ENCODE assay signal across 16 cellular contexts in the genomic region with DNA sequence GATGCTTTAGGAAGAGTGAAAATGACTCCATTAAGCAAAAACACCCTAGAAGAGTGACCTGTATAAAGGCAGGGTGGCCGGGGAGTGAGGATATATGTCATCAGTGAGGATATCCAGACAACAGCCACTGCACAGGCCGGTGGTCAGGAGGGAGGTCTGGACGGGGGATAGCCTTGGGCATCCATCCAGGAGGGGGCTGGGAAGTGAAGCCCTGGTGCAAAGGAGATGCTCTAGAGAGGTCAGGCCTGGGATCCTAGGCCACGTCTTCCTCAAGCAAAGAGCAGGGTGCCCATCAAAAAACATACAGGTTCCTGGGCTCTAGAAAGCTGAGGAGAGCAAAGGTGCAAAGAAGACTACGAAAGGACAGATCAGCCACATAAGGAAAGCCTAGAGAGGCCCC. TPM values are rescaled to one million over a fixed set of nuclear protein-coding genes. Genes with fewer than 3 reads are reported as not detected.
DNase-seq lines count a peak whose midpoint lies in the region; ATAC-seq and TF ChIP-seq lines count a peak whose summit lies in the region.
"Had no signal": no experiment of that assay in that cellular context is flagged by ENCODE, and none has a peak within 500 bp of the region (broad histone marks: within the 10 kb centered on the region; RNA-seq: fewer than 3 reads in every experiment).

No MANE protein-coding gene starts in this region.

- no peak for TF ChIP-seq POLR2A in transverse colon (IDR thresholded peaks at IDR 0.05)

- no peaks in the 10 kb centered on the region for H3K36me3 Mint-ChIP-seq in natural killer cell treated with Interleukin-12 subunit alpha and Interleukin-12 subunit beta and Interleukin-15 and Interleukin-18, amount 100 ng/mL, for 72 hours
- no peaks in the 10 kb centered on the region for H3K36me3 Mint-ChIP-seq in natural killer cell
- H3K36me3 Mint-ChIP-seq: activated naive CD8-positive, alpha-beta T cell; CD4-positive, alpha-beta memory T cell had no signal

- H3K27ac ChIP-seq in angular gyrus (ENCODE audit: low read depth, low read length) (peak overlapping the region; percentile 68), transverse colon (peak overlapping the region; percentile 30 to 88 (median 70))

- TF ChIP-seq CTCF in natural killer cell (IDR thresholded peaks at IDR 0.05) (no peak), transverse colon (IDR thresholded peaks at IDR 0.05) (no peak)

- H3K4me1 Mint-ChIP-seq in natural killer cell treated with Interleukin-12 subunit alpha and Interleukin-12 subunit beta and Interleukin-15 and Interleukin-18, amount 100 ng/mL, for 72 hours (ENCODE audit: low read depth in 2 of 2), result no peaks in the 10 kb centered on the region
- H3K4me1 Mint-ChIP-seq in natural killer cell, result no peaks in the 10 kb centered on the region

- H3K4me3 Mint-ChIP-seq in natural killer cell treated with Interleukin-12 subunit alpha and Interleukin-12 subunit beta and Interleukin-15 and Interleukin-18, amount 100 ng/mL, for 72 hours, result no peak overlapping the region
- no peak overlapping the region for H3K4me3 Mint-ChIP-seq in natural killer cell
- H3K4me3 Mint-ChIP-seq: activated CD8-positive, alpha-beta T cell treated with anti-CD3 and anti-CD28 coated beads for 36 hours; activated naive CD8-positive, alpha-beta T cell; activated T-cell treated with anti-CD3 and anti-CD28 coated beads, Interleukin-2, amount 50 U/mL, for 72 hours; dendritic cell treated with granulocyte-macrophage colony-stimulating factor and Interleukin-4, amounts not matched to agents 40 ng/mL and 50 ng/mL, for 4 days; T-helper 2 cell treated with Interferon-gamma antibody and Interleukin-4, amounts not matched to agents 5 μg/mL and 100 μg/mL, for 36 hours had no signal

- H3K27ac Mint-ChIP-seq in natural killer cell treated with Interleukin-12 subunit alpha and Interleukin-12 subunit beta and Interleukin-15 and Interleukin-18, amount 100 ng/mL, for 72 hours, result no peak overlapping the region
- H3K27ac Mint-ChIP-seq in natural killer cell, result no peak overlapping the region
- H3K27ac Mint-ChIP-seq: activated CD8-positive, alpha-beta T cell treated with anti-CD3 and anti-CD28 coated beads for 36 hours; activated naive CD8-positive, alpha-beta T cell; activated T-cell treated with anti-CD3 and anti-CD28 coated beads, Interleukin-2, amount 50 U/mL, for 72 hours; dendritic cell treated with granulocyte-macrophage colony-stimulating factor and Interleukin-4, amounts not matched to agents 40 ng/mL and 50 ng/mL, for 4 days; T-helper 2 cell treated with Interferon-gamma antibody and Interleukin-4, amounts not matched to agents 5 μg/mL and 100 μg/mL, for 36 hours had no signal

- ATAC-seq in natural killer cell treated with Interleukin-12 subunit alpha and Interleukin-12 subunit beta and Interleukin-15 and Interleukin-18, amount 100 ng/mL, for 72 hours, result peak; percentile 25 to 59
- ATAC-seq in natural killer cell (no peak), left colon (no peak)
- ATAC-seq: activated CD8-positive, alpha-beta T cell treated with anti-CD3 and anti-CD28 coated beads for 36 hours; activated T-cell treated with anti-CD3 and anti-CD28 coated beads, Interleukin-2, amount 50 U/mL, for 72 hours had no signal

- H3K36me3 ChIP-seq in transverse colon, result no peaks in the 10 kb centered on the region
- H3K36me3 ChIP-seq: right atrium auricular region had no signal

- no peak for DNase-seq in natural killer cell treated with Interleukin-12 subunit alpha and Interleukin-12 subunit beta and Interleukin-15 and Interleukin-18, amount 100 ng/mL, for 72 hours (ENCODE audit: low spot score)
- DNase-seq in natural killer cell, result no peak
- peak; percentile 88 for DNase-seq in islet precursor cell
- DNase-seq in transverse colon, result no peak
- no peak for DNase-seq in DMS79 treated with DMSO at 0.1 percent for 48 hours (lab: John Stamatoyannopoulos, UW)
- no peak for DNase-seq in left colon
- no peak for DNase-seq in activated CD4-positive, alpha-beta T cell treated with anti-CD3 and anti-CD28 coated beads, Interleukin-2, amount 50 U/mL, for 48 hours
- DNase-seq: activated CD4-positive, CD25-positive, alpha-beta regulatory T cell; activated CD8-positive, alpha-beta T cell treated with anti-CD3 and anti-CD28 coated beads for 36 hours; activated T-cell treated with anti-CD3 and anti-CD28 coated beads, Interleukin-2, amount 50 U/mL, for 72 hours; CD4-positive, alpha-beta memory T cell had no signal

- H3K27me3 Mint-ChIP-seq in natural killer cell treated with Interleukin-12 subunit alpha and Interleukin-12 subunit beta and Interleukin-15 and Interleukin-18, amount 100 ng/mL, for 72 hours, result peaks cover 18 to 26% of the 10 kb centered on the region in 2 donors
- peaks cover 17 to 34% of the 10 kb centered on the region in 2 donors for H3K27me3 Mint-ChIP-seq in natural killer cell (ENCODE audit: low read depth in 2 of 2)

- peaks cover 28 to 55% (median 34%) of the 10 kb centered on the region in 4 donors for H3K4me1 ChIP-seq in transverse colon

- in situ Hi-C loops in transverse colon (cut with MboI; ENCODE audit: low pct_ligation_motif_present in 1 of 4, low pct_unique_long_range_greater_than_20kb in 1 of 4, low sequenced_read_pairs in 3 of 4), result no loop called here

- no peak overlapping the region for H3K4me3 ChIP-seq in transverse colon
- H3K4me3 ChIP-seq: right atrium auricular region had no signal

- no peak for TF ChIP-seq EP300 in transverse colon (IDR thresholded peaks at IDR 0.05; ENCODE audit: low read depth)

- H3K9me3 ChIP-seq in transverse colon, result no peaks in the 10 kb centered on the region
- H3K9me3 ChIP-seq: right atrium auricular region had no signal

- no peaks in the 10 kb centered on the region for H3K27me3 ChIP-seq in transverse colon
- H3K27me3 ChIP-seq: right atrium auricular region had no signal

- H3K9me3 Mint-ChIP-seq in natural killer cell treated with Interleukin-12 subunit alpha and Interleukin-12 subunit beta and Interleukin-15 and Interleukin-18, amount 100 ng/mL, for 72 hours, result no peaks in the 10 kb centered on the region
- H3K9me3 Mint-ChIP-seq in natural killer cell, result no peaks in the 10 kb centered on the region
- H3K9me3 Mint-ChIP-seq: activated CD8-positive, alpha-beta T cell treated with anti-CD3 and anti-CD28 coated beads for 36 hours; activated T-cell treated with anti-CD3 and anti-CD28 coated beads, Interleukin-2, amount 50 U/mL, for 72 hours; CD4-positive, alpha-beta memory T cell; dendritic cell treated with granulocyte-macrophage colony-stimulating factor and Interleukin-4, amounts not matched to agents 40 ng/mL and 50 ng/mL, for 4 days; T-helper 2 cell treated with Interferon-gamma antibody and Interleukin-4, amounts not matched to agents 5 μg/mL and 100 μg/mL, for 36 hours had no signal

- intact Hi-C loops in natural killer cell (cut with micrococcal nuclease) (no loop called here), transverse colon (cut with DNase I; ENCODE audit: low total_unique reads) (no loop called here), left colon (cut with DNase I, micrococcal nuclease) (no loop called here)

- whole genome bisulfite sequencing in transverse colon (ENCODE audit: low coverage in 1 of 2), 2 donors, result 57 to 69% methylated on average over 1 to 4 of the region's 5 CpGs

RNA-seq across cellular contexts. Expression of a gene that starts 25.6 kb away (rescaled TPM):
- total RNA-seq in natural killer cell treated with Interleukin-12 subunit alpha and Interleukin-12 subunit beta and Interleukin-15 and Interleukin-18, amount 100 ng/mL, for 72 hours, result under 1 TPM; 0.24 to 0.47 TPM
- total RNA-seq in natural killer cell (1 to 10 TPM in 2 of 3 donors, under 1 TPM in 1; 0.99 to 2.3 (median 1.6) TPM), transverse colon (10 to 100 TPM; 29.2 to 42.2 (median 38.2) TPM), left colon (10 to 100 TPM; 53.5 to 60.5 TPM)

Comparison
In these comparisons a context has a peak if more than half of its experiments do, and no peak if none do; other contexts are left out.
1. ATAC-seq: peak in natural killer cell treated with Interleukin-12 subunit alpha and Interleukin-12 subunit beta and Interleukin-15 and Interleukin-18, amount 100 ng/mL, for 72 hours (2 of 2); none in natural killer cell (0 of 3) and left colon (single experiment).
2. RNA of a gene that starts 25.6 kb away (total RNA-seq): 53.5 to 60.5 TPM in left colon and 29.2 to 42.2 TPM in transverse colon; 0.99 to 2.3 TPM in natural killer cell and 0.24 to 0.47 TPM in natural killer cell treated with Interleukin-12 subunit alpha and Interleukin-12 subunit beta and Interleukin-15 and Interleukin-18, amount 100 ng/mL, for 72 hours; every median in the first group is over 4 times any median in the second.